In the genomic region with DNA sequence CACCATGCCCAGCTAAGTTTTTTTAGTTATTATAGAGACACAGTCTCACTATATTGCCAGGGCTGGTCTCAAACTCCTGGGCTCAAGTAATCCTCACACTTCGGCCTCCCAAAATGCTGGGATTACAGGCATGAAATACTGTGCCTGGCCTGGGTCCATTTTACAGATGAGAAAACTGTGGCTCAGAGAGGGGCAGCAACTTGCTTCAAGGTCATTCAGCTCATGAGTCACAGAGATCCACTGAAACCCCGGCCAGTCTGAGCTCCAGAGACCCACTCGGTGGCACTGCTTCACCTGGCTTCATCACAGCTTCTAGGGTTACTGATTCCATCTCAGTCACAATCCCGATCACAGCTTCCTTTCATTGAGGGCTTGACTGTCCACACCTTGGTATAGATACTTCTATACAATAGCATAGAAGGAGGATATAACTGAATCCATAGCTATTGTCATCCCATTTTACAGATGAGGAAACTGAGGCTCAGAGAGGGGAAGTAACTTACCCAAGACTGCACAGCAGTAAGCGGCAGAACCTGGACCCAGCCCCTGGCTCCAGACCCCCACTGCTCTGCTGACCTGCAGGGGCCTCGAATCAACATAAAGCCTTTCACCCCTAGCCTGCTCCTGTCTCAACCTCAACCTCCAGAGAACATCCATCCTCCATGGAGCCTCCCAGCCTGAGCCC, we compare ENCODE assay signal across 19 cellular contexts.
"Had no signal": no experiment of that assay in that cellular context is flagged by ENCODE, and none has a peak within 500 bp of the region (broad histone marks: within the 10 kb centered on the region; RNA-seq: fewer than 3 reads in every experiment).

No MANE protein-coding gene starts in this region.

- H3K36me3 ChIP-seq: colonic mucosa, esophagus muscularis mucosa, left lung, right atrium auricular region, suprapubic skin, upper lobe of left lung had no signal

- H3K4me3 ChIP-seq: colonic mucosa, esophagus muscularis mucosa, left lung, right atrium auricular region, skin epidermis, suprapubic skin, upper lobe of left lung had no signal

- H3K36me3 Mint-ChIP-seq: activated naive CD4-positive, alpha-beta T cell treated with anti-CD3 and anti-CD28 coated beads, Interleukin-2, amount 10 ng/mL, durations not matched to agents 7 days and 5 days had no signal

- H3K27me3 Mint-ChIP-seq: activated CD4-positive, alpha-beta T cell treated with anti-CD3 and anti-CD28 coated beads, Interleukin-2, amount 10 ng/mL, durations not matched to agents 24 days and 14 days; activated naive CD4-positive, alpha-beta T cell treated with anti-CD3 and anti-CD28 coated beads, Interleukin-2, amount 10 ng/mL, durations not matched to agents 7 days and 5 days had no signal

- H3K27ac ChIP-seq: colonic mucosa, esophagus muscularis mucosa, left lung, right atrium auricular region, suprapubic skin, upper lobe of left lung had no signal

- H3K9me3 Mint-ChIP-seq: activated B cell treated with CpG ODN at 0.5 μM for 24 hours; activated CD4-positive, alpha-beta T cell treated with anti-CD3 and anti-CD28 coated beads, Interleukin-2, amount 10 ng/mL, durations not matched to agents 24 days and 14 days; activated naive CD4-positive, alpha-beta T cell treated with anti-CD3 and anti-CD28 coated beads, Interleukin-2, amount 10 ng/mL, durations not matched to agents 7 days and 5 days; nephron; T-helper 1 cell treated with Interleukin-12 subunit alpha and Interleukin-12 subunit beta and Interleukin-4 antibody, amounts not matched to agents 30 μg/mL and 1 μg/mL, for 36 hours had no signal

- DNase-seq: activated B cell treated with CpG ODN at 0.5 μM for 24 hours; activated CD4-positive, alpha-beta T cell treated with anti-CD3 and anti-CD28 coated beads, Interleukin-2, amount 10 ng/mL, durations not matched to agents 24 days and 14 days; activated naive CD4-positive, alpha-beta T cell treated with anti-CD3 and anti-CD28 coated beads, Interleukin-2, amount 10 ng/mL, durations not matched to agents 7 days and 5 days; amniotic stem cell; colonic mucosa; mammary epithelial cell; occipital lobe; stimulated activated CD4-positive, alpha-beta T cell treated with anti-CD3 and anti-CD28 coated beads, Interleukin-4, amount 100 ng/mL, for 24 hours; stimulated activated naive CD8-positive, alpha-beta T cell treated with anti-CD3 and anti-CD28 coated beads, Interleukin-15, Interleukin-2, amounts not matched to agents 100 U/mL and 50 U/mL, for 24 hours; upper lobe of left lung had no signal

- H3K4me1 Mint-ChIP-seq: activated B cell treated with CpG ODN at 0.5 μM for 24 hours had no signal

- H3K9me3 ChIP-seq: colonic mucosa, esophagus muscularis mucosa, left lung, right atrium auricular region, suprapubic skin, upper lobe of left lung had no signal

- H3K27ac Mint-ChIP-seq: activated naive CD4-positive, alpha-beta T cell treated with anti-CD3 and anti-CD28 coated beads, Interleukin-2, amount 10 ng/mL, durations not matched to agents 7 days and 5 days; progenitor cell of endocrine pancreas; T-helper 1 cell treated with Interleukin-12 subunit alpha and Interleukin-12 subunit beta and Interleukin-4 antibody, amounts not matched to agents 30 μg/mL and 1 μg/mL, for 36 hours had no signal

- ATAC-seq: left lung; stimulated activated naive CD8-positive, alpha-beta T cell treated with anti-CD3 and anti-CD28 coated beads, Interleukin-15, Interleukin-2, amounts not matched to agents 100 U/mL and 50 U/mL, for 24 hours had no signal

- H3K27me3 ChIP-seq: colonic mucosa, esophagus muscularis mucosa, right atrium auricular region, upper lobe of left lung had no signal

- FAIRE-seq: kidney had no signal

- H3K4me3 Mint-ChIP-seq: activated B cell treated with CpG ODN at 0.5 μM for 24 hours; activated CD4-positive, alpha-beta T cell treated with anti-CD3 and anti-CD28 coated beads, Interleukin-2, amount 10 ng/mL, durations not matched to agents 24 days and 14 days; activated naive CD4-positive, alpha-beta T cell treated with anti-CD3 and anti-CD28 coated beads, Interleukin-2, amount 10 ng/mL, durations not matched to agents 7 days and 5 days; nephron; T-helper 1 cell treated with Interleukin-12 subunit alpha and Interleukin-12 subunit beta and Interleukin-4 antibody, amounts not matched to agents 30 μg/mL and 1 μg/mL, for 36 hours had no signal

- H3K4me1 ChIP-seq: colonic mucosa, suprapubic skin had no signal
